ENCODE assay signal across 9 cellular contexts in genomic region chr12:100348657-100349454, GRCh38. TPM values are rescaled to one million over a fixed set of nuclear protein-coding genes. Genes with fewer than 3 reads are reported as not detected.
DNase-seq lines count a peak whose midpoint lies in the region; ATAC-seq, FAIRE-seq and TF ChIP-seq lines count a peak whose summit lies in the region.
"Had no signal": no experiment of that assay in that cellular context is flagged by ENCODE, and none has a peak within 500 bp of the region (broad histone marks: within the 10 kb centered on the region; RNA-seq: fewer than 3 reads in every experiment).

No MANE protein-coding gene starts in this region.

- no peak for ATAC-seq in GM18858 (IDR thresholded peaks at IDR 0.05; ENCODE audit: unreplicated experiment)
- no peak for ATAC-seq in activated naive CD8-positive, alpha-beta T cell treated with anti-CD3 and anti-CD28 coated beads, Interleukin-2, amount 50 U/mL, for 24 hours

- H3K4me3 ChIP-seq in SK-N-MC = no peak overlapping the region

- H3K4me1 Mint-ChIP-seq in activated naive CD8-positive, alpha-beta T cell treated with anti-CD3 and anti-CD28 coated beads, Interleukin-2, amount 50 U/mL, for 24 hours = no peaks in the 10 kb centered on the region

- peak; percentile 45 for FAIRE-seq in islet of Langerhans (lab: Jason Lieb, UNC)

- no peak overlapping the region for H3K4me3 Mint-ChIP-seq in activated naive CD8-positive, alpha-beta T cell treated with anti-CD3 and anti-CD28 coated beads, Interleukin-2, amount 50 U/mL, for 24 hours
- H3K4me3 Mint-ChIP-seq: stimulated activated naive CD8-positive, alpha-beta T cell treated with anti-CD3 and anti-CD28 coated beads, Interleukin-15, Interleukin-2, amounts not matched to agents 100 ng/mL and 50 ng/mL, for 24 hours had no signal

- DNase-seq in COLO829 (ENCODE audit: low spot score) (peak; percentile 16), SK-N-MC (ENCODE audit: low read depth, low spot score) (peak; percentile 5), hypothalamus (lab: John Stamatoyannopoulos, UW) (no peak), mesenteric fat pad (ENCODE audit: low spot score) (no peak)
- no peak for DNase-seq in activated naive CD8-positive, alpha-beta T cell treated with anti-CD3 and anti-CD28 coated beads, Interleukin-2, amount 50 U/mL, for 24 hours

- TF ChIP-seq EP300 in Ishikawa (IDR thresholded peaks at IDR 0.05; ENCODE audit: borderline replicate concordance) = no peak

- no peak overlapping the region for H3K9ac ChIP-seq in SK-N-MC (ENCODE audit: insufficient read length)

- peaks cover 3% of the 10 kb centered on the region for H3K27me3 Mint-ChIP-seq in activated naive CD8-positive, alpha-beta T cell treated with anti-CD3 and anti-CD28 coated beads, Interleukin-2, amount 50 U/mL, for 24 hours
- H3K27me3 Mint-ChIP-seq: stimulated activated naive CD8-positive, alpha-beta T cell treated with anti-CD3 and anti-CD28 coated beads, Interleukin-15, Interleukin-2, amounts not matched to agents 100 ng/mL and 50 ng/mL, for 24 hours had no signal

- H3K27ac ChIP-seq in SK-N-MC = no peak overlapping the region

- no peaks in the 10 kb centered on the region for H3K36me3 ChIP-seq in SK-N-MC (ENCODE audit: insufficient read depth, low read length)

- no peaks in the 10 kb centered on the region for H3K9me3 Mint-ChIP-seq in activated naive CD8-positive, alpha-beta T cell treated with anti-CD3 and anti-CD28 coated beads, Interleukin-2, amount 50 U/mL, for 24 hours
- H3K9me3 Mint-ChIP-seq: stimulated activated naive CD8-positive, alpha-beta T cell treated with anti-CD3 and anti-CD28 coated beads, Interleukin-15, Interleukin-2, amounts not matched to agents 100 ng/mL and 50 ng/mL, for 24 hours had no signal

- no peak overlapping the region for H3K27ac Mint-ChIP-seq in activated naive CD8-positive, alpha-beta T cell treated with anti-CD3 and anti-CD28 coated beads, Interleukin-2, amount 50 U/mL, for 24 hours
- H3K27ac Mint-ChIP-seq: stimulated activated naive CD8-positive, alpha-beta T cell treated with anti-CD3 and anti-CD28 coated beads, Interleukin-15, Interleukin-2, amounts not matched to agents 100 ng/mL and 50 ng/mL, for 24 hours had no signal

- no peaks in the 10 kb centered on the region for H3K9me3 ChIP-seq in SK-N-MC (ENCODE audit: low read depth, low read length)

- no peaks in the 10 kb centered on the region for H3K36me3 Mint-ChIP-seq in activated naive CD8-positive, alpha-beta T cell treated with anti-CD3 and anti-CD28 coated beads, Interleukin-2, amount 50 U/mL, for 24 hours (ENCODE audit: low read depth)

- TF ChIP-seq RAD21 in Ishikawa (IDR thresholded peaks at IDR 0.05; ENCODE audit: low read depth) = peak; percentile 68

TF ChIP-seq in Ishikawa, 13 proteins besides CTCF, POLR2A, EP300 and RAD21:
- no peak for TF ChIP-seq CREB1 (IDR thresholded peaks at IDR 0.05; ENCODE audit: low read depth)
- TF ChIP-seq TEAD4 (IDR thresholded peaks at IDR 0.05) = no peak
TF ChIP-seq in Ishikawa: peak in this region for 0.

RNA-seq across cellular contexts. Expression of gene SLC17A8, which starts 8.0 kb away (rescaled TPM):
- not detected for total RNA-seq in mesenteric fat pad

Comparison
In these comparisons a context has a peak if more than half of its experiments do, and no peak if none do; other contexts are left out.
1. DNase-seq: peak in COLO829 (single experiment) and SK-N-MC (single experiment); none in hypothalamus (0 of 51), activated naive CD8-positive, alpha-beta T cell treated with anti-CD3 and anti-CD28 coated beads, Interleukin-2, amount 50 U/mL, for 24 hours (single experiment) and mesenteric fat pad (single experiment).